ENCODE assay signal across 12 cellular contexts in the genomic region with DNA sequence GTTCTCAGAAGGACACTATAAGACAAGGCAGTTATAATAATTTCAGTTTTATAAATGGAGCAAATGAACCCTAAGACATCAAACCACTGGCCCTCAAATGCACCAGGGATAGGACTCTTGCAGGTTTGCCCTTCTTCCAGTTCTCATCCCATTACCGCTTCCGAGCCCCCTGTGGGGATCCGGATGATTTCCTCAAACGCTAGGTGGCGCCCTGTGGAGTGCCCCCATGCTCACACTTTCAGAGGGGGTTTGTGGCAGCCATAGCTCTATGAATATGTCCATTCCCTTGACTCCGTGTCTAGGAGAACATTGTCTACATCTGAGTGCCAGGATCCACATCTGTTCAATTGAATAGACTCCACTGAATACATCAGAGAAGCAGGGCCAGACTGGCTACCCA.
DNase-seq lines count a peak whose midpoint lies in the region; ATAC-seq and TF ChIP-seq lines count a peak whose summit lies in the region.
"Had no signal": no experiment of that assay in that cellular context is flagged by ENCODE, and none has a peak within 500 bp of the region (broad histone marks: within the 10 kb centered on the region; RNA-seq: fewer than 3 reads in every experiment).

No MANE protein-coding gene starts in this region.

- no peak for ATAC-seq in activated CD4-positive, CD25-positive, alpha-beta regulatory T cell treated with anti-CD3 and anti-CD28 coated beads, Interleukin-2, amount 50 U/mL, for 24 hours
- ATAC-seq in GM21717 (IDR thresholded peaks at IDR 0.05; ENCODE audit: unreplicated experiment): no peak
- ATAC-seq: activated CD8-positive, alpha-beta T cell treated with anti-CD3 and anti-CD28 coated beads, Interleukin-2, amount 10 ng/mL, durations not matched to agents 7 days and 5 days had no signal

- H2AFZ ChIP-seq in Loucy (ENCODE audit: low read length): no peak overlapping the region

- H3K79me2 ChIP-seq in Loucy (ENCODE audit: insufficient read depth, low read length): no peaks in the 10 kb centered on the region

- no peaks in the 10 kb centered on the region for H3F3A ChIP-seq in Loucy (ENCODE audit: low read depth)

- no peak overlapping the region for H3K9ac ChIP-seq in Loucy (ENCODE audit: low read depth, low read length, poor library complexity, severe bottlenecking)

- no peak overlapping the region for H3K4me3 ChIP-seq in Loucy (ENCODE audit: low read length, poor library complexity, severe bottlenecking)
- H3K4me3 ChIP-seq: thoracic aorta had no signal

- no peak overlapping the region for H3K4me2 ChIP-seq in Loucy (ENCODE audit: low read depth, low read length, poor library complexity, severe bottlenecking)

- H3K4me1 Mint-ChIP-seq in chondrocyte (ENCODE audit: low read depth): peaks cover 7% of the 10 kb centered on the region
- H3K4me1 Mint-ChIP-seq in neural crest cell: no peaks in the 10 kb centered on the region

- H3K9me3 ChIP-seq in Loucy (ENCODE audit: insufficient read depth, low read depth, low read length): no peaks in the 10 kb centered on the region
- H3K9me3 ChIP-seq: thoracic aorta had no signal

- H3K27ac Mint-ChIP-seq in chondrocyte (ENCODE audit: unreplicated experiment): no peak overlapping the region
- no peak overlapping the region for H3K27ac Mint-ChIP-seq in neural crest cell (ENCODE audit: unreplicated experiment)
- H3K27ac Mint-ChIP-seq: activated CD8-positive, alpha-beta T cell treated with anti-CD3 and anti-CD28 coated beads, Interleukin-2, amount 10 ng/mL, durations not matched to agents 7 days and 5 days had no signal

- H4K20me1 ChIP-seq in Loucy (ENCODE audit: insufficient read depth, low read length, poor library complexity, severe bottlenecking): no peaks in the 10 kb centered on the region

- H3K9me2 ChIP-seq in Loucy (replicated peaks; ENCODE audit: low read depth, low read length): no peaks in the 10 kb centered on the region

- H3K27me3 ChIP-seq in Loucy (ENCODE audit: insufficient read depth, low read length, poor library complexity, severe bottlenecking): no peaks in the 10 kb centered on the region

- H3K4me1 ChIP-seq in Loucy (ENCODE audit: insufficient read depth, low read length, poor library complexity, severe bottlenecking): no peaks in the 10 kb centered on the region

- H3K36me3 Mint-ChIP-seq in chondrocyte (ENCODE audit: low read depth): no peaks in the 10 kb centered on the region
- H3K36me3 Mint-ChIP-seq in neural crest cell (ENCODE audit: low read depth): no peaks in the 10 kb centered on the region

- TF ChIP-seq CTCF in GM10266 (IDR thresholded peaks at IDR 0.05; ENCODE audit: control insufficient read depth, insufficient read depth, low read depth, missing control alignments): peak; percentile 28
- peak; percentile 44; the same call in 1 of the 2 replicates for TF ChIP-seq CTCF in Loucy (conservative IDR thresholded peaks at IDR 0.05; ENCODE audit: low read length)
- peak; percentile 59 for TF ChIP-seq CTCF in chondrocyte (IDR thresholded peaks at IDR 0.05)
- TF ChIP-seq CTCF in neural crest cell (conservative IDR thresholded peaks at IDR 0.05): peak; percentile 46

- no peaks in the 10 kb centered on the region for H3K27me3 Mint-ChIP-seq in chondrocyte (ENCODE audit: low read depth)
- peaks cover 4% of the 10 kb centered on the region for H3K27me3 Mint-ChIP-seq in neural crest cell (ENCODE audit: low read depth)

- no peaks in the 10 kb centered on the region for H3K9me3 Mint-ChIP-seq in chondrocyte (ENCODE audit: low read depth)
- H3K9me3 Mint-ChIP-seq in neural crest cell: no peaks in the 10 kb centered on the region

- H3K36me3 ChIP-seq in Loucy (ENCODE audit: insufficient read depth, low read length): no peaks in the 10 kb centered on the region
- H3K36me3 ChIP-seq: thoracic aorta had no signal

- no peak for DNase-seq in GM10266 (ENCODE audit: extremely low spot score)
- DNase-seq in chondrocyte (ENCODE audit: low spot score): no peak
- DNase-seq in neural crest cell (ENCODE audit: low read depth, low spot score): peak; percentile 6
- DNase-seq in stimulated activated CD4-positive, alpha-beta T cell treated with anti-CD3 and anti-CD28 coated beads, Interleukin-4, amount 100 ng/mL, for 1 hour: no peak
- DNase-seq: activated CD8-positive, alpha-beta T cell treated with anti-CD3 and anti-CD28 coated beads, Interleukin-2, amount 10 ng/mL, durations not matched to agents 7 days and 5 days; activated naive CD4-positive, alpha-beta T cell; kidney; T1000 had no signal

- H3K4me3 Mint-ChIP-seq in chondrocyte (ENCODE audit: unreplicated experiment) (no peak overlapping the region), neural crest cell (no peak overlapping the region)
- H3K4me3 Mint-ChIP-seq: activated CD8-positive, alpha-beta T cell treated with anti-CD3 and anti-CD28 coated beads, Interleukin-2, amount 10 ng/mL, durations not matched to agents 7 days and 5 days had no signal
